ENCODE assay signal across 17 cellular contexts in the genomic region with DNA sequence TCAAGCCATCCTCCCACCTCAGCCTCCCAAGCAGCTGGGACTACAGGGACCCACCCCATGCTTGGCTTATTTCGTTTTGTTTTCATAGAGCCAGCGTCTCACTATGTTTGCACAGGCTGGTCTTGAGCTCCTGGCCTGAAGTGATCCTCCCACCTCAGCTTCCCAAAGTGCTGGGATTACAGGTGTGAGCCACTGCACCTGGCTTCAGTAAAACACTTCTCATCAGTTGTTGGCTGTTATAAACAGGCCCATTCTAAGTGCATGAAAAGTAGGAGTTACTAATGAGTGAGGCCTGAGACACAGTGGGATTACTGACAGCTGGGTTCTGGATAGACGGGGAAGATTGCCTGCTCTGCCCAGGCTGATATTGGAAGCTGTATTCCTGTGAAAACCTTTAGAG. TPM values are rescaled to one million over a fixed set of nuclear protein-coding genes. Genes with fewer than 3 reads are reported as not detected.
DNase-seq lines count a peak whose midpoint lies in the region.
"Had no signal": no experiment of that assay in that cellular context is flagged by ENCODE, and none has a peak within 500 bp of the region (broad histone marks: within the 10 kb centered on the region; RNA-seq: fewer than 3 reads in every experiment).

No MANE protein-coding gene starts in this region.

- H3K27ac Mint-ChIP-seq in CD4-positive, alpha-beta memory T cell, result peak overlapping the region in 2 of 7 donors; percentile 59 to 83
- H3K27ac Mint-ChIP-seq: activated naive CD8-positive, alpha-beta T cell had no signal

- no peaks in the 10 kb centered on the region for H3K36me3 Mint-ChIP-seq in CD4-positive, alpha-beta memory T cell
- H3K36me3 Mint-ChIP-seq: activated naive CD8-positive, alpha-beta T cell had no signal

- H3K36me3 ChIP-seq in neuron (ENCODE audit: insufficient read depth, low read length), result peaks cover 21% of the 10 kb centered on the region
- no peaks in the 10 kb centered on the region for H3K36me3 ChIP-seq in CD4-positive, alpha-beta memory T cell (ENCODE audit: insufficient read depth, low read length)
- H3K36me3 ChIP-seq: heart right ventricle, spleen, suprapubic skin had no signal

- no peaks in the 10 kb centered on the region for H3K9me3 Mint-ChIP-seq in CD4-positive, alpha-beta memory T cell

- intact Hi-C loops in CD4-positive, alpha-beta memory T cell (cut with micrococcal nuclease), result no loop called here

- DNase-seq in DMS153 (lab: John Stamatoyannopoulos, UW) (peak; percentile 68), DMS153 treated with DMSO at 0.1 percent for 48 hours (lab: John Stamatoyannopoulos, UW; ENCODE audit: unreplicated experiment) (no peak), NCI-H1417 (lab: John Stamatoyannopoulos, UW) (peak; percentile 13 to 77 (median 45)), NCI-H187 treated with DMSO at 0.1 percent for 48 hours (lab: John Stamatoyannopoulos, UW) (no peak), SW 1271 (lab: John Stamatoyannopoulos, UW) (no peak)
- DNase-seq in CD4-positive, alpha-beta memory T cell, result no peak
- DNase-seq: COR-L47, heart right ventricle, NCI-H1092, occipital lobe, spleen had no signal

- H3K27ac ChIP-seq in cingulate gyrus (ENCODE audit: low read depth, low read length), result peak overlapping the region; percentile 81
- no peak overlapping the region for H3K27ac ChIP-seq in CD4-positive, alpha-beta memory T cell (ENCODE audit: low read depth, low read length)
- H3K27ac ChIP-seq: heart right ventricle, spleen, suprapubic skin had no signal

- peaks cover 2 to 29% (median 9%) of the 10 kb centered on the region in 4 donors for H3K4me1 Mint-ChIP-seq in CD4-positive, alpha-beta memory T cell

- H3K4me3 Mint-ChIP-seq in CD4-positive, alpha-beta memory T cell, result peak overlapping the region in 3 of 8 donors; percentile 34 to 51 (median 47)
- H3K4me3 Mint-ChIP-seq: activated naive CD8-positive, alpha-beta T cell had no signal

- H3K4me1 ChIP-seq in neuron (ENCODE audit: insufficient read depth, low read length), result peaks cover 79% of the 10 kb centered on the region
- peaks cover 19% of the 10 kb centered on the region for H3K4me1 ChIP-seq in CD4-positive, alpha-beta memory T cell (ENCODE audit: insufficient read depth, low read length)

- H3K9me3 ChIP-seq in neuron (ENCODE audit: low read length), result no peaks in the 10 kb centered on the region
- no peaks in the 10 kb centered on the region for H3K9me3 ChIP-seq in CD4-positive, alpha-beta memory T cell (ENCODE audit: control insufficient read depth in 1 of 2, low read length in 2 of 2)
- H3K9me3 ChIP-seq: heart right ventricle, spleen, suprapubic skin had no signal

- H3K27me3 Mint-ChIP-seq in CD4-positive, alpha-beta memory T cell, result peaks cover 6 to 7% of the 10 kb centered on the region in 2 donors
- H3K27me3 Mint-ChIP-seq: activated naive CD8-positive, alpha-beta T cell had no signal

- no peak overlapping the region for H2AFZ ChIP-seq in neuron (ENCODE audit: low read depth, low read length)

- POLR2A ChIA-PET in CD4-positive, alpha-beta memory T cell (lab: Charles Lee; ENCODE audit: partially characterized antibody), result no interaction called here

- CTCF ChIA-PET in CD4-positive, alpha-beta memory T cell (lab: Charles Lee; ENCODE audit: partially characterized antibody), result interaction anchor here (1.5 kb wide), 1 partner anchor 10 kb away, joined by 6 read pairs; no protein-coding TSS in a partner anchor

- peak overlapping the region; percentile 25 for H3K4me3 ChIP-seq in neuron (ENCODE audit: low read length)
- H3K4me3 ChIP-seq in CD4-positive, alpha-beta memory T cell (ENCODE audit: low read length in 2 of 2), result no peak overlapping the region
- H3K4me3 ChIP-seq: heart right ventricle, spleen, suprapubic skin had no signal

- no peaks in the 10 kb centered on the region for H3K27me3 ChIP-seq in neuron (ENCODE audit: insufficient read depth, low read length)
- H3K27me3 ChIP-seq in CD4-positive, alpha-beta memory T cell (ENCODE audit: insufficient read depth, low read length), result no peaks in the 10 kb centered on the region

RNA-seq across cellular contexts. Expression of a gene that starts 3.5 kb away (rescaled TPM):
- not detected for total RNA-seq in CD4-positive, alpha-beta memory T cell
- polyA plus RNA-seq in CD4-positive, alpha-beta memory T cell, result not detected
- total RNA-seq: esophagus mucosa, SK-MEL-5, suprapubic skin had no signal

Comparison
In these comparisons a context has a peak if more than half of its experiments do, and no peak if none do; other contexts are left out.
1. DNase-seq: peak in DMS153 (single experiment) and NCI-H1417 (3 of 3); none in DMS153 treated with DMSO at 0.1 percent for 48 hours (single experiment), NCI-H187 treated with DMSO at 0.1 percent for 48 hours (single experiment), SW 1271 (0 of 2) and CD4-positive, alpha-beta memory T cell (0 of 5).